In the genomic region with DNA sequence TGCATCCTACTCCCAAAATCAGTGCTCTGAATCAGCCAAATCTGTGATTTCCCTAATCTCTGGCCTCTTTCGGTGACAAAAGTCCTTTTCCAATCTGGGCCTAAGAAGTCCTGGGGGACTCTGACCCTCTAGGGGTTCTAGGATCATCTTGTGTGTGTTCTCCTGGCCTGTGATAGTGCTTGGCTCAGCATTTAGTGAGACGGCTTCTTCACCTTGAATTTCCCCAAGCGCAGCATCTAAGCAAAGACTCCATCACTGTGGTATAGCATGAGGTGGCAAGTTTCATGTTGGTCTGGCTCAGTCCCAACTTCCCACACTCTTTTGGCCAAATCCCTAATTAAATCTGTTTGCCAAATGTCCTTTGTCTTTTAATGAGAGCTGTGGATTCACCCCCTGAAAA, we compare ENCODE assay signal across 37 cellular contexts. TPM values are rescaled to one million over a fixed set of nuclear protein-coding genes. Genes with fewer than 3 reads are reported as not detected.
"Had no signal": no experiment of that assay in that cellular context is flagged by ENCODE, and none has a peak within 500 bp of the region (broad histone marks: within the 10 kb centered on the region; RNA-seq: fewer than 3 reads in every experiment).

No MANE protein-coding gene starts in this region.

- H3K4me3 ChIP-seq: coronary artery, esophagus muscularis mucosa, gastroesophageal sphincter, heart right ventricle, left lung, psoas muscle, skin epidermis, spleen, testis, tibial artery, upper lobe of right lung, uterus had no signal

- H3K36me3 ChIP-seq: esophagus muscularis mucosa, gastroesophageal sphincter, heart right ventricle, left lung, spleen, tibial artery, upper lobe of right lung, uterus had no signal

- H3K27ac Mint-ChIP-seq: mesothelial cell of epicardium; naive thymus-derived CD4-positive, alpha-beta T cell; nephron; stimulated activated memory B cell treated with anti-CD40 and anti-IgM and Interleukin-4, amounts not matched to agents 10 μg/mL and 1 μg/mL and 100 μg/mL, for 72 hours had no signal

- H3K27ac ChIP-seq: coronary artery, esophagus muscularis mucosa, foreskin keratinocyte, gastroesophageal sphincter, heart right ventricle, left lung, psoas muscle, skin epidermis, spleen, testis, tibial artery, upper lobe of right lung, uterus had no signal

- H3K36me3 Mint-ChIP-seq: mesothelial cell of epicardium; naive thymus-derived CD4-positive, alpha-beta T cell; stimulated activated memory B cell treated with anti-CD40 and anti-IgM and Interleukin-4, amounts not matched to agents 10 μg/mL and 1 μg/mL and 100 μg/mL, for 72 hours had no signal

- H3K4me1 Mint-ChIP-seq: mesothelial cell of epicardium; nephron; stimulated activated memory B cell treated with anti-CD40 and anti-IgM and Interleukin-4, amounts not matched to agents 10 μg/mL and 1 μg/mL and 100 μg/mL, for 72 hours had no signal

- FAIRE-seq: endothelial cell of umbilical vein, islet of Langerhans had no signal

- H3K4me1 ChIP-seq: esophagus muscularis mucosa, foreskin keratinocyte, gastroesophageal sphincter, heart right ventricle, left lung, psoas muscle, spleen, testis, tibial artery, upper lobe of right lung, uterus had no signal

- H3K27me3 ChIP-seq: esophagus muscularis mucosa, gastroesophageal sphincter, heart right ventricle, testis, tibial artery, uterus had no signal

- H3K9me3 ChIP-seq: esophagus muscularis mucosa, gastroesophageal sphincter, left lung, psoas muscle, spleen, testis, upper lobe of right lung, uterus had no signal

- H3K4me3 Mint-ChIP-seq: mesothelial cell of epicardium; naive thymus-derived CD4-positive, alpha-beta T cell; nephron; stimulated activated memory B cell treated with anti-CD40 and anti-IgM and Interleukin-4, amounts not matched to agents 10 μg/mL and 1 μg/mL and 100 μg/mL, for 72 hours had no signal

- ATAC-seq: foreskin keratinocyte; gastroesophageal sphincter; heart right ventricle; left cardiac atrium; left lung; naive thymus-derived CD4-positive, alpha-beta T cell; psoas muscle; right cardiac atrium; stimulated activated memory B cell treated with anti-CD40 and anti-IgM and Interleukin-4, amounts not matched to agents 10 μg/mL and 1 μg/mL and 100 μg/mL, for 72 hours; stimulated activated naive CD8-positive, alpha-beta T cell treated with anti-CD3 and anti-CD28 coated beads, Interleukin-15, Interleukin-2, amounts not matched to agents 100 U/mL and 50 U/mL, for 24 hours; upper lobe of right lung had no signal

- DNase-seq: dermis blood vessel endothelial cell; effector memory CD4-positive, alpha-beta T cell; foreskin keratinocyte; heart right ventricle; hippocampal formation; left cardiac atrium; left lung; mesenchymal stem cell; naive thymus-derived CD4-positive, alpha-beta T cell; nucleus accumbens; psoas muscle; right cardiac atrium; spleen; stimulated activated CD4-positive, alpha-beta T cell treated with anti-CD3 and anti-CD28 coated beads, Interleukin-4, amount 100 ng/mL, for 4 hours; stimulated activated naive CD8-positive, alpha-beta T cell treated with anti-CD3 and anti-CD28 coated beads, Interleukin-15, Interleukin-2, amounts not matched to agents 100 U/mL and 50 U/mL, for 24 hours; substantia nigra; testis; tibial artery; upper lobe of right lung; uterus had no signal

RNA-seq across cellular contexts. Expression of a gene that starts 12.1 kb away (rescaled TPM):
- total RNA-seq: dermis blood vessel endothelial cell; endothelial cell of umbilical vein; epithelial cell of proximal tubule; esophagus muscularis mucosa; fibroblast of lung; foreskin keratinocyte; gastroesophageal sphincter; heart right ventricle; kidney epithelial cell; left cardiac atrium; left lung; lower leg skin; lung microvascular endothelial cell; mesothelial cell of epicardium; mucosa of gallbladder; naive thymus-derived CD4-positive, alpha-beta T cell; osteocyte; psoas muscle; renal cortical epithelial cell; right cardiac atrium; spleen; testis; upper lobe of right lung had no signal
- polyA plus RNA-seq: endothelial cell of umbilical vein; fibroblast of lung; foreskin keratinocyte; heart right ventricle; naive thymus-derived CD4-positive, alpha-beta T cell; psoas muscle; right cardiac atrium; spleen had no signal
